22 cellular contexts compared by ENCODE assay signal in the genomic region with DNA sequence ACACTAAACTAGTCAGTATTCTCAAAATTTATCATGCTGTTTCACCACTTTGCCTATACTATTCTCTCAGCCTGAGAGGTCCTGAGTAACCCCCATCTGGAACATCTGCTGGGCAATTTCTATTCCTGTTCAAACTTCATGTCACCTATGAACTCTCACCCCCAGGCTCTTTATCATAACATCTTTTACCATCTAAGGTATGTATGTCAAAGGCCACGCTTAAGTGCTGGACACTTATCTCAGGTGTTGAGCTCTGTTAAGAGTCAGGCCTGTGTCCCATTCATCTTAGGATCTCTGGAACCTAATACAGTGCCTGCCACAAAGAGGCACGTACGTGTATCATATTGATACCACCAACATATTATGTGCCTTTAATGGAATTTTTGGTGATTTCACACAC. TPM values are rescaled to one million over a fixed set of nuclear protein-coding genes. Genes with fewer than 3 reads are reported as not detected.
A peak's percentile ranks its signal among the peaks of the same experiment; 100 is the strongest.
DNase-seq lines count a peak whose midpoint lies in the region; ATAC-seq and TF ChIP-seq lines count a peak whose summit lies in the region.
"Had no signal": no experiment of that assay in that cellular context is flagged by ENCODE, and none has a peak within 500 bp of the region (broad histone marks: within the 10 kb centered on the region; RNA-seq: fewer than 3 reads in every experiment).

No MANE protein-coding gene starts in this region.

- H3K9ac ChIP-seq in DND-41 (ENCODE audit: low read depth, low read length) (0 out of 2 replicates have a peak overlapping the region, but pooled peaks have one; percentile 65), neural progenitor cell (no peak overlapping the region)

- H3K36me3 ChIP-seq in DND-41 (ENCODE audit: insufficient read depth, low read length) (peaks cover 77% of the 10 kb centered on the region), neural progenitor cell (no peaks in the 10 kb centered on the region), OCI-LY7 (ENCODE audit: insufficient read depth, low read length) (no peaks in the 10 kb centered on the region)

- H3K4me3 Mint-ChIP-seq in activated T-cell treated with anti-CD3 and anti-CD28 coated beads, Interleukin-2, amount 50 U/mL, for 4 hours, result peak overlapping the region; percentile 0
- H3K4me3 Mint-ChIP-seq in activated naive CD8-positive, alpha-beta T cell treated with anti-CD3 and anti-CD28 coated beads, Interleukin-2, amount 10 ng/mL, durations not matched to agents 7 days and 5 days, result peak overlapping the region; percentile 15
- H3K4me3 Mint-ChIP-seq in neural progenitor cell, result no peak overlapping the region
- H3K4me3 Mint-ChIP-seq: dendritic cell treated with granulocyte-macrophage colony-stimulating factor and Interleukin-4, amounts not matched to agents 40 ng/mL and 50 ng/mL, for 4 days had no signal

- peaks cover 69% of the 10 kb centered on the region for H3K4me1 Mint-ChIP-seq in activated T-cell treated with anti-CD3 and anti-CD28 coated beads, Interleukin-2, amount 50 U/mL, for 4 hours (ENCODE audit: low read depth)
- peaks cover 52% of the 10 kb centered on the region for H3K4me1 Mint-ChIP-seq in activated naive CD8-positive, alpha-beta T cell treated with anti-CD3 and anti-CD28 coated beads, Interleukin-2, amount 10 ng/mL, durations not matched to agents 7 days and 5 days
- peaks cover 25% of the 10 kb centered on the region for H3K4me1 Mint-ChIP-seq in neural progenitor cell

- peaks cover 30% of the 10 kb centered on the region for H3K36me3 Mint-ChIP-seq in activated T-cell treated with anti-CD3 and anti-CD28 coated beads, Interleukin-2, amount 50 U/mL, for 4 hours (ENCODE audit: insufficient read depth)
- peaks cover 49% of the 10 kb centered on the region for H3K36me3 Mint-ChIP-seq in activated naive CD8-positive, alpha-beta T cell treated with anti-CD3 and anti-CD28 coated beads, Interleukin-2, amount 10 ng/mL, durations not matched to agents 7 days and 5 days
- H3K36me3 Mint-ChIP-seq in neural progenitor cell, result peaks cover 7% of the 10 kb centered on the region

- intact Hi-C loops in OCI-LY7 (cut with micrococcal nuclease; ENCODE audit: unreplicated experiment), result no loop called here

- no peaks in the 10 kb centered on the region for H3K27me3 Mint-ChIP-seq in activated T-cell treated with anti-CD3 and anti-CD28 coated beads, Interleukin-2, amount 50 U/mL, for 4 hours (ENCODE audit: low read depth)
- H3K27me3 Mint-ChIP-seq in activated naive CD8-positive, alpha-beta T cell treated with anti-CD3 and anti-CD28 coated beads, Interleukin-2, amount 10 ng/mL, durations not matched to agents 7 days and 5 days, result no peaks in the 10 kb centered on the region
- H3K27me3 Mint-ChIP-seq in neural progenitor cell (ENCODE audit: insufficient read depth, low read depth), result peaks cover 2% of the 10 kb centered on the region
- H3K27me3 Mint-ChIP-seq: dendritic cell treated with granulocyte-macrophage colony-stimulating factor and Interleukin-4, amounts not matched to agents 40 ng/mL and 50 ng/mL, for 4 days had no signal

- no peak for TF ChIP-seq CTCF in DND-41 (IDR thresholded peaks at IDR 0.05; ENCODE audit: borderline replicate concordance, extremely low read depth, low read length, poor library complexity, severe bottlenecking)
- no peak for TF ChIP-seq CTCF in neural progenitor cell (IDR thresholded peaks at IDR 0.05)
- TF ChIP-seq CTCF in OCI-LY7 (conservative IDR thresholded peaks at IDR 0.05; ENCODE audit: low read length), result no peak

- no peak for ATAC-seq in activated T-cell treated with anti-CD3 and anti-CD28 coated beads, Interleukin-2, amount 50 U/mL, for 4 hours
- ATAC-seq in DND-41 (ENCODE audit: insufficient read depth, low read depth), result no peak
- ATAC-seq in activated naive CD8-positive, alpha-beta T cell treated with anti-CD3 and anti-CD28 coated beads, Interleukin-2, amount 10 ng/mL, durations not matched to agents 7 days and 5 days (ENCODE audit: low read depth), result no peak
- ATAC-seq in HG03135 (IDR thresholded peaks at IDR 0.05; ENCODE audit: unreplicated experiment), result no peak

- CTCF ChIA-PET in OCI-LY7 (lab: Charles Lee; ENCODE audit: unreplicated experiment), result no interaction called here

- H3K9me3 Mint-ChIP-seq in activated T-cell treated with anti-CD3 and anti-CD28 coated beads, Interleukin-2, amount 50 U/mL, for 4 hours, result no peaks in the 10 kb centered on the region
- H3K9me3 Mint-ChIP-seq in activated naive CD8-positive, alpha-beta T cell treated with anti-CD3 and anti-CD28 coated beads, Interleukin-2, amount 10 ng/mL, durations not matched to agents 7 days and 5 days, result no peaks in the 10 kb centered on the region
- no peaks in the 10 kb centered on the region for H3K9me3 Mint-ChIP-seq in neural progenitor cell
- H3K9me3 Mint-ChIP-seq: dendritic cell treated with granulocyte-macrophage colony-stimulating factor and Interleukin-4, amounts not matched to agents 40 ng/mL and 50 ng/mL, for 4 days had no signal

- DNase-seq in activated T-cell treated with anti-CD3 and anti-CD28 coated beads, Interleukin-2, amount 50 U/mL, for 4 hours, result no peak
- DNase-seq in activated T-cell treated with anti-CD3 and anti-CD28 coated beads for 4 hours, result no peak
- DNase-seq in DND-41, result no peak
- no peak for DNase-seq in activated naive CD8-positive, alpha-beta T cell treated with anti-CD3 and anti-CD28 coated beads, Interleukin-2, amount 10 ng/mL, durations not matched to agents 7 days and 5 days
- no peak for DNase-seq in neural progenitor cell (ENCODE audit: low spot score)
- no peak for DNase-seq in OCI-LY7 (ENCODE audit: low spot score)
- DNase-seq in ecto neural progenitor cell (ENCODE audit: low spot score), result no peak
- DNase-seq: activated CD4-positive, alpha-beta T cell treated with anti-CD3 and anti-CD28 coated beads, Interleukin-2, amount 50 U/mL, for 48 hours; amniotic stem cell; C1 segment of cervical spinal cord; MM.1S; NCI-H1694; NCI-H2171; NCI-H524 treated with DMSO at 0.1 percent for 48 hours; retina; stimulated activated CD4-positive, alpha-beta T cell treated with anti-CD3 and anti-CD28 coated beads, Interleukin-4, amount 100 ng/mL, for 1 hour; stimulated activated naive CD4-positive, alpha-beta T cell treated with Interleukin-2 at 50 U/mL for 16 hours; upper lobe of left lung; WERI-Rb-1 had no signal

- no peaks in the 10 kb centered on the region for H3K9me3 ChIP-seq in DND-41 (ENCODE audit: insufficient read depth, low read length, severe bottlenecking)
- no peaks in the 10 kb centered on the region for H3K9me3 ChIP-seq in neural progenitor cell (ENCODE audit: low read depth)
- no peaks in the 10 kb centered on the region for H3K9me3 ChIP-seq in OCI-LY7 (ENCODE audit: low read length)
- H3K9me3 ChIP-seq: upper lobe of left lung had no signal

- peaks cover 18% of the 10 kb centered on the region for H3F3A ChIP-seq in neural progenitor cell (ENCODE audit: low read depth)

- H3K4me3 ChIP-seq in DND-41 (ENCODE audit: low read depth in 1 of 2, low read length in 2 of 2), result peak overlapping the region in 1 of 2 experiments; percentile 75; a peak in 1 of 4 replicates
- no peak overlapping the region for H3K4me3 ChIP-seq in neural progenitor cell
- no peak overlapping the region for H3K4me3 ChIP-seq in OCI-LY7 (ENCODE audit: low read depth, low read length, poor library complexity, severe bottlenecking)
- H3K4me3 ChIP-seq: SK-N-MC, upper lobe of left lung had no signal

- H4K20me1 ChIP-seq in DND-41 (ENCODE audit: insufficient read depth, low read length) (peaks cover 75% of the 10 kb centered on the region), neural progenitor cell (ENCODE audit: low read depth) (peaks cover 6% of the 10 kb centered on the region), OCI-LY7 (ENCODE audit: insufficient read depth, low read length) (no peaks in the 10 kb centered on the region)

- H3K27ac ChIP-seq in DND-41 (ENCODE audit: low read length) (0 out of 2 replicates have a peak overlapping the region, but pooled peaks have one; percentile 24), neural progenitor cell (no peak overlapping the region), OCI-LY7 (ENCODE audit: low read depth, low read length, poor library complexity, severe bottlenecking) (no peak overlapping the region)
- H3K27ac ChIP-seq: SK-N-MC, upper lobe of left lung, WERI-Rb-1 had no signal

- H3K4me2 ChIP-seq in DND-41 (ENCODE audit: insufficient read depth, low read length) (peak overlapping the region; percentile 87), neural progenitor cell (peak overlapping the region; percentile 49), OCI-LY7 (ENCODE audit: low read length) (no peak overlapping the region)

- H3K4me1 ChIP-seq in DND-41 (ENCODE audit: insufficient read depth, low read length) (peaks cover 72% of the 10 kb centered on the region), neural progenitor cell (peaks cover 27% of the 10 kb centered on the region), OCI-LY7 (ENCODE audit: insufficient read depth, low read length, poor library complexity, severe bottlenecking) (peaks cover 8% of the 10 kb centered on the region)

- H3K9me2 ChIP-seq in OCI-LY7 (ENCODE audit: insufficient read depth, low read length), result no peaks in the 10 kb centered on the region

- H2AFZ ChIP-seq in DND-41 (ENCODE audit: low read depth, low read length) (no peak overlapping the region), neural progenitor cell (replicated peaks) (no peak overlapping the region), OCI-LY7 (ENCODE audit: low read length) (no peak overlapping the region)

- peaks cover 99% of the 10 kb centered on the region for H3K79me2 ChIP-seq in DND-41 (ENCODE audit: insufficient read depth, low read length)
- peaks cover 69% of the 10 kb centered on the region for H3K79me2 ChIP-seq in neural progenitor cell (ENCODE audit: low read depth)
- H3K79me2 ChIP-seq in OCI-LY7 (ENCODE audit: insufficient read depth, low read depth, low read length), result no peaks in the 10 kb centered on the region

- H3K27ac Mint-ChIP-seq in activated naive CD8-positive, alpha-beta T cell treated with anti-CD3 and anti-CD28 coated beads, Interleukin-2, amount 10 ng/mL, durations not matched to agents 7 days and 5 days, result no peak overlapping the region
- no peak overlapping the region for H3K27ac Mint-ChIP-seq in neural progenitor cell
- H3K27ac Mint-ChIP-seq: dendritic cell treated with granulocyte-macrophage colony-stimulating factor and Interleukin-4, amounts not matched to agents 40 ng/mL and 50 ng/mL, for 4 days had no signal

- H3K27me3 ChIP-seq in DND-41 (ENCODE audit: insufficient read depth, low read length, poor library complexity) (no peaks in the 10 kb centered on the region), neural progenitor cell (no peaks in the 10 kb centered on the region)
- H3K27me3 ChIP-seq: upper lobe of left lung had no signal

- BruUV-seq in OCI-LY7 (replicated peaks; lab: Mats Ljungman, UMichigan), result no TSS peak

- POLR2A ChIA-PET in activated naive CD8-positive, alpha-beta T cell treated with anti-CD3 and anti-CD28 coated beads, Interleukin-2, amount 10 ng/mL, durations not matched to agents 7 days and 5 days (lab: Charles Lee), result interaction anchor here (0.8 to 3.9 kb wide), 3 partner anchors 10 to 55 kb away, joined by 3 to 10 read pairs (median 3); no protein-coding TSS in a partner anchor
- POLR2A ChIA-PET in OCI-LY7 (lab: Charles Lee), result interaction anchor here (1.6 kb wide), 1 partner anchor 11 kb away, joined by 3 read pairs; no protein-coding TSS in a partner anchor

RNA-seq across cellular contexts. Expression of gene AAK1, which starts 4.9 kb away (rescaled TPM):
- total RNA-seq in activated T-cell treated with anti-CD3 and anti-CD28 coated beads, Interleukin-2, amount 50 U/mL, for 4 hours, result 10 to 100 TPM; 46.1 to 54.5 (median 51.6) TPM
- total RNA-seq in activated naive CD8-positive, alpha-beta T cell treated with anti-CD3 and anti-CD28 coated beads, Interleukin-2, amount 10 ng/mL, durations not matched to agents 7 days and 5 days, result 100 to 1,000 TPM; 143 to 144 TPM
- total RNA-seq in neural progenitor cell (ENCODE audit: low replicate concordance), result 11.8 and 20.8 TPM in 2 replicates
- 2.3 and 8.5 TPM in 2 replicates for total RNA-seq in OCI-LY7 (2014; rRNA removed; shearing (Covaris generic))
- 8.3 and 8.7 TPM in 2 replicates for total RNA-seq in OCI-LY7 (2022)
